ENCODE assay signal across 11 cellular contexts in the genomic region with DNA sequence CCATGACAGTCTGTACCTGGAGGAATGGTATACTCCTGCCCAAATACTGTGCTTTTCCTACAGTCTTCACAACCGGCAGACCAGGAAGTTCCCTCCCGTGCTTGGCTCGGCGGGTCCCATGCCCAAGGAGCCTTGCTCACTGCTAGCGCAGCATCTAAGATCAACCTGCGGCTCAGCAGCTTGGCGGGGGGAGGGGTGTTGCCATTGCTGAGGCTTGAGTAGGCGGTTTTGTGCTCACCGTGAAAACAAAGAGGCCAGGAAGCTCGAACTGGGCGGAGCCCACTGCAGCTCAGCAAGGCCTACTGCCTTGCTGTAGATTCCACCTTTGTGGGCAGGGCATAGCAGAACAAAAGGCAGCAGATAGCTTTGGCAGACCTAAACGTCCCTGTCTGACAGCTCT.
DNase-seq lines count a peak whose midpoint lies in the region; ATAC-seq and TF ChIP-seq lines count a peak whose summit lies in the region.
"Had no signal": no experiment of that assay in that cellular context is flagged by ENCODE, and none has a peak within 500 bp of the region (broad histone marks: within the 10 kb centered on the region; RNA-seq: fewer than 3 reads in every experiment).

No MANE protein-coding gene starts in this region.

- no peak overlapping the region for H3K27ac ChIP-seq in WERI-Rb-1

- H3K4me1 Mint-ChIP-seq in stimulated activated naive CD8-positive, alpha-beta T cell treated with anti-CD3 and anti-CD28 coated beads, Interleukin-15, amount 100 ng/mL, for 72 hours: peaks cover 26% of the 10 kb centered on the region
- H3K4me1 Mint-ChIP-seq: stimulated activated memory B cell treated with anti-CD40 and anti-IgM and Interleukin-4, amounts not matched to agents 10 μg/mL and 1 μg/mL and 100 μg/mL, for 72 hours had no signal

- peak; percentile 42 for DNase-seq in NCI-H748 (lab: John Stamatoyannopoulos, UW; ENCODE audit: unreplicated experiment)
- no peak for DNase-seq in NCI-H748 treated with DMSO at 0.1 percent for 48 hours (lab: John Stamatoyannopoulos, UW)
- DNase-seq in activated effector memory CD4-positive, alpha-beta T cell treated with Interleukin-2 at 50 U/mL for 16 hours: peak; percentile 56
- DNase-seq in stimulated activated CD4-positive, alpha-beta T cell treated with anti-CD3 and anti-CD28 coated beads, Interleukin-12 subunit alpha, Interleukin-12 subunit beta, amount 100 ng/mL, for 24 hours (ENCODE audit: low read depth in 2 of 2): peak; percentile 12 to 33
- DNase-seq in stimulated activated naive CD8-positive, alpha-beta T cell treated with anti-CD3 and anti-CD28 coated beads, Interleukin-15, amount 100 ng/mL, for 72 hours: peak; percentile 43 to 47
- DNase-seq in GM13976 (ENCODE audit: low spot score): no peak
- no peak for DNase-seq in WERI-Rb-1
- DNase-seq: GF-D8, NCI-H774 had no signal

- H3K27me3 ChIP-seq in WERI-Rb-1 (ENCODE audit: insufficient read depth, low read depth, severe bottlenecking): peaks cover 15% of the 10 kb centered on the region

- H3K27me3 Mint-ChIP-seq in stimulated activated naive CD8-positive, alpha-beta T cell treated with anti-CD3 and anti-CD28 coated beads, Interleukin-15, amount 100 ng/mL, for 72 hours: no peaks in the 10 kb centered on the region

- no peak overlapping the region for H3K4me3 ChIP-seq in WERI-Rb-1 (ENCODE audit: low read depth, low read length)

- in situ Hi-C loops in GM13976 (cut with MboI; ENCODE audit: low sequenced_read_pairs, unreplicated experiment): loop anchor here (25.0 kb wide), 1 partner anchor 206 kb away; no protein-coding TSS in a partner anchor

- H3K9me3 Mint-ChIP-seq in stimulated activated naive CD8-positive, alpha-beta T cell treated with anti-CD3 and anti-CD28 coated beads, Interleukin-15, amount 100 ng/mL, for 72 hours: peaks cover 6 to 9% of the 10 kb centered on the region in 2 donors

- TF ChIP-seq CTCF in GM13976 (IDR thresholded peaks at IDR 0.05; ENCODE audit: borderline replicate concordance, control extremely low read depth, extremely low read depth, insufficient read depth, missing control alignments): no peak
- TF ChIP-seq CTCF in WERI-Rb-1 (IDR thresholded peaks at IDR 0.05; ENCODE audit: low read depth, low read length): no peak

- ATAC-seq in stimulated activated naive CD8-positive, alpha-beta T cell treated with anti-CD3 and anti-CD28 coated beads, Interleukin-15, amount 100 ng/mL, for 72 hours: peak; percentile 74
- ATAC-seq in GM19351 (IDR thresholded peaks at IDR 0.05; ENCODE audit: unreplicated experiment): no peak
- ATAC-seq: stimulated activated memory B cell treated with anti-CD40 and anti-IgM and Interleukin-4, amounts not matched to agents 10 μg/mL and 1 μg/mL and 100 μg/mL, for 72 hours had no signal

- H3K9me3 ChIP-seq in WERI-Rb-1 (ENCODE audit: severe bottlenecking): peaks cover 3% of the 10 kb centered on the region

- H3K27ac Mint-ChIP-seq in stimulated activated naive CD8-positive, alpha-beta T cell treated with anti-CD3 and anti-CD28 coated beads, Interleukin-15, amount 100 ng/mL, for 72 hours: no peak overlapping the region
- H3K27ac Mint-ChIP-seq: stimulated activated memory B cell treated with anti-CD40 and anti-IgM and Interleukin-4, amounts not matched to agents 10 μg/mL and 1 μg/mL and 100 μg/mL, for 72 hours had no signal

- no peaks in the 10 kb centered on the region for H3K36me3 ChIP-seq in WERI-Rb-1

- H3K4me3 Mint-ChIP-seq in stimulated activated naive CD8-positive, alpha-beta T cell treated with anti-CD3 and anti-CD28 coated beads, Interleukin-15, amount 100 ng/mL, for 72 hours: peak overlapping the region in 1 of 2 donors; percentile 35
- H3K4me3 Mint-ChIP-seq: stimulated activated memory B cell treated with anti-CD40 and anti-IgM and Interleukin-4, amounts not matched to agents 10 μg/mL and 1 μg/mL and 100 μg/mL, for 72 hours had no signal

Comparison
In these comparisons a context has a peak if more than half of its experiments do, and no peak if none do; other contexts are left out.
1. DNase-seq: peak in NCI-H748 (single experiment), activated effector memory CD4-positive, alpha-beta T cell treated with Interleukin-2 at 50 U/mL for 16 hours (single experiment), stimulated activated CD4-positive, alpha-beta T cell treated with anti-CD3 and anti-CD28 coated beads, Interleukin-12 subunit alpha, Interleukin-12 subunit beta, amount 100 ng/mL, for 24 hours (2 of 2) and stimulated activated naive CD8-positive, alpha-beta T cell treated with anti-CD3 and anti-CD28 coated beads, Interleukin-15, amount 100 ng/mL, for 72 hours (2 of 2); none in NCI-H748 treated with DMSO at 0.1 percent for 48 hours (single experiment), GM13976 (single experiment) and WERI-Rb-1 (single experiment).